In the genomic region with DNA sequence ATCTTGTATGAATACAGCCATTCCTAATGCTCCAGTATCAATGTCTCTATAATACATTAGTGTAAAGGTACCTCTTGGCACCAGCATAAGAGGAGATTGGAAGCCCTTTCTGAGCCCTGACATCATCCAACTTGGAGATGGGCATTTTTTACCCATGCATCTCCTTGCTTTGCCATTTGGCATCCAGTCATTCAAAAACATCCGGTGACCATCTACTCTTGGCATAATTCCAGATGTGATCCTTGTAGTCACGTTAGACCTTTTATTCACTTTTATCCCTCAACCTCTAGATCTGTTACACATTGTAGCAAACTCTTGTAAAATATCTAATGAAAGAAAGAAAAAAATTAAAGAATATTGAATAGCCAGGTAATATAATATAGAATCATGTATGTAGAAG, we compare ENCODE assay signal across 1 cellular context.
TF ChIP-seq lines count a peak whose summit lies in the region.

No MANE protein-coding gene starts in this region.

TF ChIP-seq in SK-N-SH treated with all-trans-retinoic acid at 6 μM for 48 hours, 23 proteins besides CTCF, POLR2A, EP300 and RAD21 (continued from another document):
- TF ChIP-seq, protein P1, sequence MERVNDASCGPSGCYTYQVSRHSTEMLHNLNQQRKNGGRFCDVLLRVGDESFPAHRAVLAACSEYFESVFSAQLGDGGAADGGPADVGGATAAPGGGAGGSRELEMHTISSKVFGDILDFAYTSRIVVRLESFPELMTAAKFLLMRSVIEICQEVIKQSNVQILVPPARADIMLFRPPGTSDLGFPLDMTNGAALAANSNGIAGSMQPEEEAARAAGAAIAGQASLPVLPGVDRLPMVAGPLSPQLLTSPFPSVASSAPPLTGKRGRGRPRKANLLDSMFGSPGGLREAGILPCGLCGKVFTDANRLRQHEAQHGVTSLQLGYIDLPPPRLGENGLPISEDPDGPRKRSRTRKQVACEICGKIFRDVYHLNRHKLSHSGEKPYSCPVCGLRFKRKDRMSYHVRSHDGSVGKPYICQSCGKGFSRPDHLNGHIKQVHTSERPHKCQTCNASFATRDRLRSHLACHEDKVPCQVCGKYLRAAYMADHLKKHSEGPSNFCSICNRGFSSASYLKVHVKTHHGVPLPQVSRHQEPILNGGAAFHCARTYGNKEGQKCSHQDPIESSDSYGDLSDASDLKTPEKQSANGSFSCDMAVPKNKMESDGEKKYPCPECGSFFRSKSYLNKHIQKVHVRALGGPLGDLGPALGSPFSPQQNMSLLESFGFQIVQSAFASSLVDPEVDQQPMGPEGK (CRISPR knock-in tag; IDR thresholded peaks at IDR 0.05; ENCODE audit: borderline replicate concordance): no peak
- no peak for TF ChIP-seq SNAI2 (CRISPR knock-in tag; IDR thresholded peaks at IDR 0.05)
- TF ChIP-seq ISL1 (CRISPR knock-in tag; IDR thresholded peaks at IDR 0.05): no peak
- TF ChIP-seq, protein P2, sequence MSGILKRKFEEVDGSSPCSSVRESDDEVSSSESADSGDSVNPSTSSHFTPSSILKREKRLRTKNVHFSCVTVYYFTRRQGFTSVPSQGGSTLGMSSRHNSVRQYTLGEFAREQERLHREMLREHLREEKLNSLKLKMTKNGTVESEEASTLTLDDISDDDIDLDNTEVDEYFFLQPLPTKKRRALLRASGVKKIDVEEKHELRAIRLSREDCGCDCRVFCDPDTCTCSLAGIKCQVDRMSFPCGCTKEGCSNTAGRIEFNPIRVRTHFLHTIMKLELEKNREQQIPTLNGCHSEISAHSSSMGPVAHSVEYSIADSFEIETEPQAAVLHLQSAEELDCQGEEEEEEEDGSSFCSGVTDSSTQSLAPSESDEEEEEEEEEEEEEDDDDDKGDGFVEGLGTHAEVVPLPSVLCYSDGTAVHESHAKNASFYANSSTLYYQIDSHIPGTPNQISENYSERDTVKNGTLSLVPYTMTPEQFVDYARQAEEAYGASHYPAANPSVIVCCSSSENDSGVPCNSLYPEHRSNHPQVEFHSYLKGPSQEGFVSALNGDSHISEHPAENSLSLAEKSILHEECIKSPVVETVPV (CRISPR knock-in tag; IDR thresholded peaks at IDR 0.05): no peak
- TF ChIP-seq, protein P3, sequence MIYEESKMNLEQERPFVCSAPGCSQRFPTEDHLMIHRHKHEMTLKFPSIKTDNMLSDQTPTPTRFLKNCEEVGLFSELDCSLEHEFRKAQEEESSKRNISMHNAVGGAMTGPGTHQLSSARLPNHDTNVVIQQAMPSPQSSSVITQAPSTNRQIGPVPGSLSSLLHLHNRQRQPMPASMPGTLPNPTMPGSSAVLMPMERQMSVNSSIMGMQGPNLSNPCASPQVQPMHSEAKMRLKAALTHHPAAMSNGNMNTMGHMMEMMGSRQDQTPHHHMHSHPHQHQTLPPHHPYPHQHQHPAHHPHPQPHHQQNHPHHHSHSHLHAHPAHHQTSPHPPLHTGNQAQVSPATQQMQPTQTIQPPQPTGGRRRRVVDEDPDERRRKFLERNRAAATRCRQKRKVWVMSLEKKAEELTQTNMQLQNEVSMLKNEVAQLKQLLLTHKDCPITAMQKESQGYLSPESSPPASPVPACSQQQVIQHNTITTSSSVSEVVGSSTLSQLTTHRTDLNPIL (CRISPR knock-in tag; IDR thresholded peaks at IDR 0.05; ENCODE audit: low read depth): no peak
- TF ChIP-seq GLIS3 (CRISPR knock-in tag; IDR thresholded peaks at IDR 0.05): no peak
- TF ChIP-seq ZNF8 (CRISPR knock-in tag; IDR thresholded peaks at IDR 0.05): no peak
- TF ChIP-seq, protein P4, sequence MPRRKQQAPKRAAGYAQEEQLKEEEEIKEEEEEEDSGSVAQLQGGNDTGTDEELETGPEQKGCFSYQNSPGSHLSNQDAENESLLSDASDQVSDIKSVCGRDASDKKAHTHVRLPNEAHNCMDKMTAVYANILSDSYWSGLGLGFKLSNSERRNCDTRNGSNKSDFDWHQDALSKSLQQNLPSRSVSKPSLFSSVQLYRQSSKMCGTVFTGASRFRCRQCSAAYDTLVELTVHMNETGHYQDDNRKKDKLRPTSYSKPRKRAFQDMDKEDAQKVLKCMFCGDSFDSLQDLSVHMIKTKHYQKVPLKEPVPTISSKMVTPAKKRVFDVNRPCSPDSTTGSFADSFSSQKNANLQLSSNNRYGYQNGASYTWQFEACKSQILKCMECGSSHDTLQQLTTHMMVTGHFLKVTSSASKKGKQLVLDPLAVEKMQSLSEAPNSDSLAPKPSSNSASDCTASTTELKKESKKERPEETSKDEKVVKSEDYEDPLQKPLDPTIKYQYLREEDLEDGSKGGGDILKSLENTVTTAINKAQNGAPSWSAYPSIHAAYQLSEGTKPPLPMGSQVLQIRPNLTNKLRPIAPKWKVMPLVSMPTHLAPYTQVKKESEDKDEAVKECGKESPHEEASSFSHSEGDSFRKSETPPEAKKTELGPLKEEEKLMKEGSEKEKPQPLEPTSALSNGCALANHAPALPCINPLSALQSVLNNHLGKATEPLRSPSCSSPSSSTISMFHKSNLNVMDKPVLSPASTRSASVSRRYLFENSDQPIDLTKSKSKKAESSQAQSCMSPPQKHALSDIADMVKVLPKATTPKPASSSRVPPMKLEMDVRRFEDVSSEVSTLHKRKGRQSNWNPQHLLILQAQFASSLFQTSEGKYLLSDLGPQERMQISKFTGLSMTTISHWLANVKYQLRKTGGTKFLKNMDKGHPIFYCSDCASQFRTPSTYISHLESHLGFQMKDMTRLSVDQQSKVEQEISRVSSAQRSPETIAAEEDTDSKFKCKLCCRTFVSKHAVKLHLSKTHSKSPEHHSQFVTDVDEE (CRISPR knock-in tag; IDR thresholded peaks at IDR 0.05): no peak
- no peak for TF ChIP-seq ZC3H10 (CRISPR knock-in tag; IDR thresholded peaks at IDR 0.05)
- TF ChIP-seq ZNF70 (CRISPR knock-in tag; IDR thresholded peaks at IDR 0.05): no peak
- no peak for TF ChIP-seq TOX (CRISPR knock-in tag; IDR thresholded peaks at IDR 0.05; ENCODE audit: borderline replicate concordance)
- TF ChIP-seq ZFP30 (CRISPR knock-in tag; IDR thresholded peaks at IDR 0.05): no peak
- no peak for TF ChIP-seq TCF4 (CRISPR knock-in tag; IDR thresholded peaks at IDR 0.05; ENCODE audit: borderline replicate concordance)
- TF ChIP-seq ZNF565 (CRISPR knock-in tag; conservative IDR thresholded peaks at IDR 0.05; ENCODE audit: low read depth): no peak
